ENCODE assay signal across 12 cellular contexts in the genomic region with DNA sequence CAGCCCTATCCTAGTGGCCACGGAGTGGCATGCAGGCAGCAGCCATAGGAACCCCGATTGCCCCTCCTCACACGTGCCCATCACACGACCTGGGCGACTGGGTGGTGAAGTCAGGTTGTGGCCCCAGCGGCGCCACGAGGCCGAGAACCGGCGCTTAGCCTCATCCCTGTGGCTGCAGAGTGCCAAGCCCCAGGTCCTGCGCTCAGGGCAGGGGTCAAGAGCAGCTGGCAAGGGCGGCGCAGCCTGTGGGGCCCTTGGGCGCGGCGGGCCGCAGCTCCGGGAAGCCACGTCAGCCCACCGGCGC.
A peak's percentile ranks its signal among the peaks of the same experiment; 100 is the strongest.
DNase-seq lines count a peak whose midpoint lies in the region; ATAC-seq, FAIRE-seq and TF ChIP-seq lines count a peak whose summit lies in the region.
"Had no signal": no experiment of that assay in that cellular context is flagged by ENCODE, and none has a peak within 500 bp of the region (broad histone marks: within the 10 kb centered on the region; RNA-seq: fewer than 3 reads in every experiment).

No MANE protein-coding gene starts in this region.

- ATAC-seq in HG02798 (IDR thresholded peaks at IDR 0.05; ENCODE audit: poor library complexity, unreplicated experiment): peak; percentile 19
- ATAC-seq in HG03520 (IDR thresholded peaks at IDR 0.05; ENCODE audit: unreplicated experiment): no peak
- ATAC-seq in activated CD8-positive, alpha-beta T cell treated with anti-CD3 and anti-CD28 coated beads, Interleukin-2, amount 10 ng/mL, durations not matched to agents 7 days and 5 days: no peak

- no peaks in the 10 kb centered on the region for H3K36me3 Mint-ChIP-seq in activated CD8-positive, alpha-beta T cell treated with anti-CD3 and anti-CD28 coated beads, Interleukin-2, amount 10 ng/mL, durations not matched to agents 7 days and 5 days (ENCODE audit: low read depth)

- H2AK5ac ChIP-seq in H1 (ENCODE audit: low read depth, low read length): no peak overlapping the region

- H3K9ac ChIP-seq in H1 (replicated peaks in 1 of 4; ENCODE audit: extremely low read depth in 1 of 4, low read depth in 3 of 4, low read length in 3 of 4): no peak overlapping the region

- CTCF ChIA-PET in H1 (lab: Charles Lee; ENCODE audit: partially characterized antibody): interaction anchor here (0.7 kb wide), 1 partner anchor 12 kb away, joined by 3 read pairs; no protein-coding TSS in a partner anchor
- CTCF ChIA-PET in activated CD8-positive, alpha-beta T cell treated with anti-CD3 and anti-CD28 coated beads, Interleukin-2, amount 10 ng/mL, durations not matched to agents 7 days and 5 days (lab: Charles Lee): interaction anchor here (1.6 kb wide), 1 partner anchor 25 kb away, joined by 5 read pairs; no protein-coding TSS in a partner anchor

- no peak overlapping the region for H3K23ac ChIP-seq in H1 (ENCODE audit: insufficient read length)

- H3K79me1 ChIP-seq in H1 (ENCODE audit: low read depth, low read length): no peaks in the 10 kb centered on the region

- H3K27me3 ChIP-seq in H1 (replicated peaks in 1 of 4; ENCODE audit: control insufficient read depth in 3 of 4, extremely low read depth in 1 of 4, insufficient read depth in 3 of 4, low read length in 3 of 4): peaks cover 8 to 27% (median 18%) of the 10 kb centered on the region in 4 experiments
- peaks cover 24% of the 10 kb centered on the region for H3K27me3 ChIP-seq in neuron (ENCODE audit: insufficient read depth, low read length)

- TF ChIP-seq POLR2A in H1 (IDR thresholded peaks at IDR 0.05; ENCODE audit: control extremely low read depth in 1 of 2, low read depth in 2 of 2, low read length in 2 of 2): no peak

- no peak; a peak in 1 of 4 replicates for TF ChIP-seq RAD21 in H1 (IDR thresholded peaks at IDR 0.05 in 1 of 2, conservative IDR thresholded peaks at IDR 0.05 in 1 of 2; ENCODE audit: low read depth in 2 of 2, low read length in 2 of 2)

- H3K56ac ChIP-seq in H1 (replicated peaks; ENCODE audit: insufficient read length, low read depth, low read length): no peak overlapping the region

- peak overlapping the region; percentile 29 to 59 (median 45) for H3K4me3 ChIP-seq in H1 (ENCODE audit: extremely low read depth in 1 of 4, insufficient read depth in 2 of 4, low read depth in 3 of 4, low read length in 4 of 4)
- peak overlapping the region; percentile 38 for H3K4me3 ChIP-seq in neuron (ENCODE audit: low read length)

- no peak overlapping the region for H2BK20ac ChIP-seq in H1 (ENCODE audit: low read length)

- no peak overlapping the region for H4K5ac ChIP-seq in H1 (ENCODE audit: insufficient read length, low read depth, low read length)

- peaks cover 3 to 7% of the 10 kb centered on the region in 2 experiments; a peak in 1 of 4 replicates for H3K9me3 ChIP-seq in H1 (ENCODE audit: insufficient read depth in 2 of 2, low read depth in 1 of 2, low read length in 1 of 2)
- H3K9me3 ChIP-seq in neuron (ENCODE audit: low read length): no peaks in the 10 kb centered on the region

- peak; percentile 15 to 42 (median 33); a peak in 3 of 4 replicates for TF ChIP-seq CTCF in H1 (IDR thresholded peaks at IDR 0.05; ENCODE audit: control extremely low read depth in 1 of 3, insufficient read depth in 1 of 3, low read depth in 1 of 3, low read length in 3 of 3)

- no peak overlapping the region for H2BK5ac ChIP-seq in H1 (ENCODE audit: low read depth, low read length)

- 39% methylated on average over 21 of the region's 22 CpGs; no CpG with 5 or more reads in 1 of the 2 experiments for WGBS in H1 (ENCODE audit: extremely low coverage in 1 of 2, insufficient coverage in 1 of 2, insufficient read length in 1 of 2, insufficient replicate concordance in 2 of 2, low coverage in 1 of 2, low lambda C conversion rate in 2 of 2, missing lambda C conversion rate in 1 of 2), 2 experiments

- H3K14ac ChIP-seq in H1 (ENCODE audit: insufficient read length): no peak overlapping the region

- no peak overlapping the region; the same call in 1 of the 2 replicates for H4K8ac ChIP-seq in H1 (ENCODE audit: extremely low read depth, insufficient read depth, low read length)

- no peak overlapping the region for H4K91ac ChIP-seq in H1 (replicated peaks; ENCODE audit: insufficient read length, low read length)

- H3K27me3 Mint-ChIP-seq in activated CD8-positive, alpha-beta T cell treated with anti-CD3 and anti-CD28 coated beads, Interleukin-2, amount 10 ng/mL, durations not matched to agents 7 days and 5 days (ENCODE audit: low read depth): peaks cover 23% of the 10 kb centered on the region

- H3K27ac ChIP-seq in H1 (ENCODE audit: low read depth, low read length): no peak overlapping the region
- H3K27ac ChIP-seq: SK-N-MC had no signal

- H2BK120ac ChIP-seq in H1 (replicated peaks; ENCODE audit: low read depth, low read length): no peak overlapping the region

- H3K4me1 Mint-ChIP-seq in activated CD8-positive, alpha-beta T cell treated with anti-CD3 and anti-CD28 coated beads, Interleukin-2, amount 10 ng/mL, durations not matched to agents 7 days and 5 days (ENCODE audit: low read depth): peaks cover 8% of the 10 kb centered on the region

- peaks cover 0 to 2% of the 10 kb centered on the region in 2 experiments for H4K20me1 ChIP-seq in H1 (replicated peaks in 1 of 2; ENCODE audit: control insufficient read depth in 1 of 2, insufficient read depth in 2 of 2, low read length in 2 of 2)

- peaks cover 10% of the 10 kb centered on the region; the same call in 1 of the 2 replicates for H3K23me2 ChIP-seq in H1 (ENCODE audit: low read depth, low read length)

- peak overlapping the region; percentile 89 to 91 for H3K4me2 ChIP-seq in H1 (ENCODE audit: insufficient read depth in 1 of 2, low read depth in 2 of 2, low read length in 2 of 2)

- H3K4ac ChIP-seq in H1 (replicated peaks; ENCODE audit: insufficient read length, low read depth, low read length): no peak overlapping the region

- H2BK12ac ChIP-seq in H1 (ENCODE audit: low read depth, low read length): no peak overlapping the region

- H3K79me2 ChIP-seq in H1 (ENCODE audit: control insufficient read depth in 1 of 2, insufficient read depth in 2 of 2, low read length in 2 of 2): no peaks in the 10 kb centered on the region

- 0 out of 2 replicates have a peak overlapping the region, but pooled peaks have one; percentile 12 for H2AFZ ChIP-seq in H1 (ENCODE audit: low read length)
- H2AFZ ChIP-seq in neuron (ENCODE audit: low read depth, low read length): peak overlapping the region; percentile 97

- H3K9me3 Mint-ChIP-seq in activated CD8-positive, alpha-beta T cell treated with anti-CD3 and anti-CD28 coated beads, Interleukin-2, amount 10 ng/mL, durations not matched to agents 7 days and 5 days (ENCODE audit: insufficient read depth): no peaks in the 10 kb centered on the region

- POLR2A ChIA-PET in H1 (lab: Charles Lee; ENCODE audit: partially characterized antibody): no interaction called here
- POLR2A ChIA-PET in activated CD8-positive, alpha-beta T cell treated with anti-CD3 and anti-CD28 coated beads, Interleukin-2, amount 10 ng/mL, durations not matched to agents 7 days and 5 days (lab: Charles Lee): no interaction called here

- no peak overlapping the region for H3K4me3 Mint-ChIP-seq in activated CD8-positive, alpha-beta T cell treated with anti-CD3 and anti-CD28 coated beads, Interleukin-2, amount 10 ng/mL, durations not matched to agents 7 days and 5 days

- DNase-seq in Daoy (ENCODE audit: low read depth) (peak; percentile 6), H1 (ENCODE audit: low read depth in 1 of 2, low spot score in 2 of 2) (peak in 1 of 2 experiments; percentile 62), kidney tubule cell (ENCODE audit: low spot score) (no peak)
- no peak for DNase-seq in stimulated activated CD4-positive, alpha-beta T cell treated with anti-CD3 and anti-CD28 coated beads, Interleukin-4, amount 100 ng/mL, for 24 hours
- no peak for DNase-seq in activated CD8-positive, alpha-beta T cell treated with anti-CD3 and anti-CD28 coated beads, Interleukin-2, amount 10 ng/mL, durations not matched to agents 7 days and 5 days
- DNase-seq: AML-193 had no signal

- H3K4me1 ChIP-seq in H1 (replicated peaks in 1 of 4; ENCODE audit: control insufficient read depth in 3 of 4, insufficient read depth in 4 of 4, low read length in 3 of 4) (peaks cover 0 to 4% (median 1%) of the 10 kb centered on the region in 4 experiments; a peak in 4 of 7 replicates), neuron (ENCODE audit: insufficient read depth, low read length) (peaks cover 4% of the 10 kb centered on the region)

- H3K36me3 ChIP-seq in H1 (ENCODE audit: control insufficient read depth in 2 of 4, insufficient read depth in 4 of 4, low read length in 3 of 4) (no peaks in the 10 kb centered on the region), neuron (ENCODE audit: insufficient read depth, low read length) (no peaks in the 10 kb centered on the region)

- FAIRE-seq in H1 (lab: Jason Lieb, UNC): no peak
- FAIRE-seq: G401.6 had no signal

- no peak for TF ChIP-seq EP300 in H1 (IDR thresholded peaks at IDR 0.05; ENCODE audit: borderline replicate concordance in 1 of 2, low read depth in 2 of 2, low read length in 2 of 2)

- H3K18ac ChIP-seq in H1 (ENCODE audit: extremely low read depth, low read length): no peak overlapping the region

- no peak overlapping the region for H2BK15ac ChIP-seq in H1 (ENCODE audit: low read length)

- no peak overlapping the region for H3K27ac Mint-ChIP-seq in activated CD8-positive, alpha-beta T cell treated with anti-CD3 and anti-CD28 coated beads, Interleukin-2, amount 10 ng/mL, durations not matched to agents 7 days and 5 days
- H3K27ac Mint-ChIP-seq: activated T-helper 2 cell treated with anti-CD3 and anti-CD28 coated beads, Interferon-gamma antibody, Interleukin-2, Interleukin-4, amounts not matched to agents 10 μg/mL and 5 μg/mL and 100 μg/mL, durations not matched to agents 14 hours and 24 hours and 36 hours had no signal

TF ChIP-seq in H1, 55 proteins besides CTCF, POLR2A, EP300 and RAD21:
- TF ChIP-seq, protein P1, sequence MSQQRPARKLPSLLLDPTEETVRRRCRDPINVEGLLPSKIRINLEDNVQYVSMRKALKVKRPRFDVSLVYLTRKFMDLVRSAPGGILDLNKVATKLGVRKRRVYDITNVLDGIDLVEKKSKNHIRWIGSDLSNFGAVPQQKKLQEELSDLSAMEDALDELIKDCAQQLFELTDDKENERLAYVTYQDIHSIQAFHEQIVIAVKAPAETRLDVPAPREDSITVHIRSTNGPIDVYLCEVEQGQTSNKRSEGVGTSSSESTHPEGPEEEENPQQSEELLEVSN (IDR thresholded peaks at IDR 0.05): peak; percentile 63; the same call in 1 of the 2 replicates
- 0 out of 2 replicates have a peak, but pooled peaks have one; percentile 8 for TF ChIP-seq CREB1 (IDR thresholded peaks at IDR 0.05)
- TF ChIP-seq POU5F1 (IDR thresholded peaks at IDR 0.05; ENCODE audit: low read depth, low read length): no peak
- TF ChIP-seq, protein P2, sequence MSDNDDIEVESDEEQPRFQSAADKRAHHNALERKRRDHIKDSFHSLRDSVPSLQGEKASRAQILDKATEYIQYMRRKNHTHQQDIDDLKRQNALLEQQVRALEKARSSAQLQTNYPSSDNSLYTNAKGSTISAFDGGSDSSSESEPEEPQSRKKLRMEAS (IDR thresholded peaks at IDR 0.05): peak; percentile 84
- peak; percentile 29 for TF ChIP-seq RNF2 (IDR thresholded peaks at IDR 0.05; ENCODE audit: borderline replicate concordance, low read depth, low read length, missing control alignments, poor library complexity, severe bottlenecking)
